ENCODE assay signal across 8 cellular contexts in the genomic region with DNA sequence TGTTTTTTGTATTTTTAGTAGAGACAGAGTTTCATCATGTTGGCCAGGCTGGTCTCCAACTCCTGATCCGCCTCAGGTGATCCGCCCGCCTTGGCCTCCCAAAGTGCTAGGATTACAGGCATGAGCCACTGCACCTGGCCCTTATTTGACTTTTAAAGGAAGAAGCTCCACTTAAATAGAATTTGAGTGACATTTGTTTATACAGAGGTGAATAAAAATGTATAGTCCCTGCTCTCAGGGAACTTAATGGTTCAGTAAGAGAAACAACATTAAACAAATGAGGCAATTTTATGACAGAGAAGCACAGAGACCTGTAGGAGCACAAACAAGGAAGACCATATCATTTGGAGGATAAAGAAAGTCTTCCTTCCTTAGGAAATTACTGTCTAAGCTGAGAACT.
DNase-seq lines count a peak whose midpoint lies in the region; ATAC-seq and TF ChIP-seq lines count a peak whose summit lies in the region.

No MANE protein-coding gene starts in this region.

- H3K4me2 ChIP-seq in mammary epithelial cell (ENCODE audit: insufficient read depth, low read depth, low read length): no peak overlapping the region

- intact Hi-C loops in heart right ventricle (cut with DNase I): loop anchor here in 2 of 10 donors (5.0 to 10.0 kb wide), 2 partner anchors 67 to 70 kb away; no protein-coding TSS in a partner anchor
- intact Hi-C loops in Right ventricle myocardium inferior (cut with DNase I): no loop called here
- intact Hi-C loops in mammary epithelial cell (cut with micrococcal nuclease): no loop called here
- intact Hi-C loops in thyroid gland (cut with DNase I): no loop called here

- 97 to 98% methylated on average over 3 of the region's 3 CpGs for WGBS in heart right ventricle, 2 donors
- 98% methylated on average over 3 of the region's 3 CpGs for WGBS in mammary epithelial cell (ENCODE audit: low coverage, missing lambda C conversion rate)
- 91 to 99% methylated on average over 3 of the region's 3 CpGs for WGBS in thyroid gland, 2 donors

- DNase-seq in heart right ventricle (no peak), Right ventricle myocardium inferior (ENCODE audit: missing footprints) (no peak), NCI-H345 treated with DMSO at 0.1 percent for 48 hours (lab: John Stamatoyannopoulos, UW; ENCODE audit: unreplicated experiment) (peak; percentile 87), mammary epithelial cell (no peak), thyroid gland (no peak), NCI-H82 treated with DMSO at 0.1 percent for 48 hours (lab: John Stamatoyannopoulos, UW; ENCODE audit: unreplicated experiment) (no peak), hypothalamus (lab: John Stamatoyannopoulos, UW) (no peak)

- no peaks in the 10 kb centered on the region for H3K9me3 ChIP-seq in heart right ventricle
- no peaks in the 10 kb centered on the region for H3K9me3 ChIP-seq in mammary epithelial cell (replicated peaks; ENCODE audit: insufficient read depth, low read length)
- no peaks in the 10 kb centered on the region for H3K9me3 ChIP-seq in thyroid gland

- TF ChIP-seq CTCF in heart right ventricle (IDR thresholded peaks at IDR 0.05): no peak
- no peak for TF ChIP-seq CTCF in mammary epithelial cell (conservative IDR thresholded peaks at IDR 0.05 in 1 of 2, IDR thresholded peaks at IDR 0.05 in 1 of 2; ENCODE audit: extremely low read depth in 1 of 2, insufficient read depth in 1 of 2, low read depth in 1 of 2, low read length in 2 of 2)
- no peak for TF ChIP-seq CTCF in thyroid gland (IDR thresholded peaks at IDR 0.05)

- no peaks in the 10 kb centered on the region for H4K20me1 ChIP-seq in mammary epithelial cell (ENCODE audit: insufficient read depth, low read length)

- ATAC-seq in heart right ventricle (no peak), Right ventricle myocardium inferior (no peak), HG03469 (IDR thresholded peaks at IDR 0.05; ENCODE audit: unreplicated experiment) (no peak)

- no TSS peak for BruUV-seq in mammary epithelial cell (replicated peaks; lab: Mats Ljungman, UMichigan)

- in situ Hi-C loops in mammary epithelial cell (cut with MboI; ENCODE audit: low sequenced_read_pairs in 2 of 2): no loop called here

- H3K79me2 ChIP-seq in mammary epithelial cell (ENCODE audit: insufficient read depth, low read length): peaks cover 97% of the 10 kb centered on the region

- no peak for TF ChIP-seq POLR2A in thyroid gland (IDR thresholded peaks at IDR 0.05)

- CTCF ChIA-PET in mammary epithelial cell (lab: Charles Lee; ENCODE audit: low non-redundant PET): interaction anchor here (0.9 kb wide), 1 partner anchor 689 kb away, joined by 19 read pairs; no protein-coding TSS in a partner anchor

- H3K27ac ChIP-seq in heart right ventricle: peak overlapping the region in 8 of 10 donors; percentile 13 to 66 (median 36)
- H3K27ac ChIP-seq in mammary epithelial cell (ENCODE audit: insufficient read depth, low read depth, low read length): peak overlapping the region; percentile 4
- H3K27ac ChIP-seq in thyroid gland: peak overlapping the region; percentile 63 to 78 (median 74)

- H3K4me1 ChIP-seq in heart right ventricle (peaks cover 8 to 100% (median 84%) of the 10 kb centered on the region in 9 donors), mammary epithelial cell (ENCODE audit: insufficient read depth, low read length) (peaks cover 32% of the 10 kb centered on the region), thyroid gland (peaks cover 36 to 41% of the 10 kb centered on the region in 2 donors)

- H2AFZ ChIP-seq in mammary epithelial cell (ENCODE audit: low read depth, low read length): no peak overlapping the region

- dilution Hi-C loops in mammary epithelial cell (cut with HindIII; ENCODE audit: low sequenced_read_pairs): no loop called here

- H3K27me3 ChIP-seq in heart right ventricle (no peaks in the 10 kb centered on the region), mammary epithelial cell (ENCODE audit: insufficient read depth, low read length) (no peaks in the 10 kb centered on the region), thyroid gland (no peaks in the 10 kb centered on the region)

- H3K36me3 ChIP-seq in heart right ventricle: peaks cover 0 to 41% (median 9%) of the 10 kb centered on the region in 9 donors
- peaks cover 23% of the 10 kb centered on the region for H3K36me3 ChIP-seq in mammary epithelial cell (ENCODE audit: insufficient read depth, low read length)
- peaks cover 7 to 16% of the 10 kb centered on the region in 2 donors for H3K36me3 ChIP-seq in thyroid gland

- no peak overlapping the region for H3K4me3 ChIP-seq in heart right ventricle
- H3K4me3 ChIP-seq in mammary epithelial cell (replicated peaks in 1 of 3; ENCODE audit: insufficient read depth in 1 of 3, low read depth in 2 of 3, low read length in 3 of 3): no peak overlapping the region
- H3K4me3 ChIP-seq in thyroid gland (replicated peaks in 1 of 3): no peak overlapping the region

- no peak overlapping the region for H3K9ac ChIP-seq in mammary epithelial cell (ENCODE audit: insufficient read depth, low read length)

Comparison
In these comparisons a context has a peak if more than half of its experiments do, and no peak if none do; other contexts are left out.
1. H3K27ac ChIP-seq: peak in every context shown above with its lines; median percentile 74 in thyroid gland; 36 in heart right ventricle; 4 in mammary epithelial cell.